13 cellular contexts compared by ENCODE assay signal in the genomic region with DNA sequence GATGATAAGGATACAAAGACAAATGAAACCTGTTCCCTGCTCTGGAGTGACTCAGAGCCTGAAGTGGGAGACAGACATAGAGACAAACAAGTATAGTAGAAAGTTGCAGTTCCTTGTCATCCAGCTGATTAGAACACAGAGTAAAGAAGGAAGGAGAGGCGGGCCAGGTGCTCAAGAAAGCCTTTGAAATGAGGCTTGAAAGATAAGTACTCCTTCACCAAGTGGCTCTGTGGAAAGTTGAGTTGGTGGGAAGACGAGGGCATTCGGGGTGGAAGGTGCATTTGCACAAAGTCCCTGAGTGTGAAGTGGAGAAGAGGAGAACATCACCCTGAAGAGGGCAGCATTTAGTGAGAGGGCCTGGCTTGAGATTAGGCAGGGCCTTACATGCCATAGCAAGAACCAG. TPM values are rescaled to one million over a fixed set of nuclear protein-coding genes. Genes with fewer than 3 reads are reported as not detected.
DNase-seq lines count a peak whose midpoint lies in the region; ATAC-seq and TF ChIP-seq lines count a peak whose summit lies in the region.
"Had no signal": no experiment of that assay in that cellular context is flagged by ENCODE, and none has a peak within 500 bp of the region (broad histone marks: within the 10 kb centered on the region; RNA-seq: fewer than 3 reads in every experiment).

No MANE protein-coding gene starts in this region.

- H3K4me2 ChIP-seq in smooth muscle cell: no peak overlapping the region

- H3K4me3 Mint-ChIP-seq in endothelial cell (ENCODE audit: unreplicated experiment): no peak overlapping the region
- H3K4me3 Mint-ChIP-seq: naive thymus-derived CD8-positive, alpha-beta T cell had no signal

- no peaks in the 10 kb centered on the region for H3K36me3 Mint-ChIP-seq in endothelial cell (ENCODE audit: low read depth, unreplicated experiment)
- H3K36me3 Mint-ChIP-seq: naive thymus-derived CD8-positive, alpha-beta T cell had no signal

- no peaks in the 10 kb centered on the region for H3K36me3 ChIP-seq in smooth muscle cell (ENCODE audit: low read depth)
- H3K36me3 ChIP-seq: esophagus muscularis mucosa had no signal

- TF ChIP-seq CTCF in endothelial cell (IDR thresholded peaks at IDR 0.05; ENCODE audit: unreplicated experiment) (no peak), smooth muscle cell (IDR thresholded peaks at IDR 0.05; ENCODE audit: borderline replicate concordance, insufficient read depth, poor library complexity, severe bottlenecking) (peak; percentile 7)

- ATAC-seq in GM19463 (IDR thresholded peaks at IDR 0.05; ENCODE audit: unreplicated experiment) (no peak), HG03159 (IDR thresholded peaks at IDR 0.05; ENCODE audit: unreplicated experiment) (no peak)
- ATAC-seq: naive thymus-derived CD8-positive, alpha-beta T cell had no signal

- no peak overlapping the region for H3K4me3 ChIP-seq in smooth muscle cell
- H3K4me3 ChIP-seq: esophagus muscularis mucosa had no signal

- no peak overlapping the region for H3K27ac ChIP-seq in smooth muscle cell (ENCODE audit: low read depth)
- H3K27ac ChIP-seq: esophagus muscularis mucosa had no signal

- peak; percentile 51 for DNase-seq in DMS 273 (lab: John Stamatoyannopoulos, UW; ENCODE audit: unreplicated experiment)
- DNase-seq in DMS 273 treated with DMSO at 0.1 percent for 48 hours (lab: John Stamatoyannopoulos, UW): no peak
- peak; percentile 23 for DNase-seq in NAMALWA (ENCODE audit: low spot score)
- no peak for DNase-seq in endothelial cell (ENCODE audit: low spot score)
- DNase-seq in smooth muscle cell (lab: John Stamatoyannopoulos, UW; ENCODE audit: unreplicated experiment): no peak
- DNase-seq in ecto neural progenitor cell (ENCODE audit: low spot score): no peak
- DNase-seq: activated gamma-delta T cell treated with Interleukin-2 at 50 U/mL for 16 hours; naive thymus-derived CD8-positive, alpha-beta T cell; NCI-H146; T-helper 9 cell had no signal

- H2AFZ ChIP-seq in smooth muscle cell (ENCODE audit: low read depth): no peak overlapping the region

- H3K79me2 ChIP-seq in smooth muscle cell (ENCODE audit: low read depth): peaks cover 52% of the 10 kb centered on the region

- no peak overlapping the region for H3K9ac ChIP-seq in smooth muscle cell (ENCODE audit: low read depth)

- no peaks in the 10 kb centered on the region for H3F3A ChIP-seq in smooth muscle cell (ENCODE audit: low read depth)

- H3K27me3 ChIP-seq in smooth muscle cell (ENCODE audit: low read depth): no peaks in the 10 kb centered on the region
- H3K27me3 ChIP-seq: esophagus muscularis mucosa had no signal

- H3K27ac Mint-ChIP-seq in endothelial cell (ENCODE audit: unreplicated experiment): peak overlapping the region; percentile 46
- H3K27ac Mint-ChIP-seq: naive thymus-derived CD8-positive, alpha-beta T cell had no signal

- H4K20me1 ChIP-seq in smooth muscle cell (ENCODE audit: low read depth): no peaks in the 10 kb centered on the region

- H3K9me3 Mint-ChIP-seq in endothelial cell (ENCODE audit: unreplicated experiment): no peaks in the 10 kb centered on the region

- H3K27me3 Mint-ChIP-seq in endothelial cell (ENCODE audit: unreplicated experiment): no peaks in the 10 kb centered on the region

- H3K4me1 ChIP-seq in smooth muscle cell (ENCODE audit: low read depth): no peaks in the 10 kb centered on the region
- H3K4me1 ChIP-seq: esophagus muscularis mucosa had no signal

- 83% methylated on average over 3 of the region's 3 CpGs for WGBS in smooth muscle cell (ENCODE audit: low lambda C conversion rate)

- H3K9me3 ChIP-seq in smooth muscle cell (replicated peaks; ENCODE audit: low read depth): no peaks in the 10 kb centered on the region
- H3K9me3 ChIP-seq: esophagus muscularis mucosa had no signal

- H3K4me1 Mint-ChIP-seq in endothelial cell (ENCODE audit: unreplicated experiment): peaks cover 7% of the 10 kb centered on the region
- H3K4me1 Mint-ChIP-seq: naive thymus-derived CD8-positive, alpha-beta T cell had no signal

RNA-seq across cellular contexts. Expression of gene MARK1, which starts 17.0 kb away (rescaled TPM):
- total RNA-seq in endothelial cell (ENCODE audit: unreplicated experiment) (12.5 TPM), smooth muscle cell (5.5 and 5.6 TPM in 2 replicates)
- polyA plus RNA-seq in smooth muscle cell: 2.5 and 4.4 TPM in 2 replicates
- total RNA-seq: naive thymus-derived CD8-positive, alpha-beta T cell had no signal
- polyA plus RNA-seq: naive thymus-derived CD8-positive, alpha-beta T cell had no signal

Comparison
In these comparisons a context has a peak if more than half of its experiments do, and no peak if none do; other contexts are left out.
1. DNase-seq: peak in DMS 273 (single experiment) and NAMALWA (single experiment); none in DMS 273 treated with DMSO at 0.1 percent for 48 hours (single experiment), endothelial cell (single experiment), smooth muscle cell (single experiment) and ecto neural progenitor cell (single experiment).